Comparison of ENCODE assay signal across 19 cellular contexts in the genomic region with DNA sequence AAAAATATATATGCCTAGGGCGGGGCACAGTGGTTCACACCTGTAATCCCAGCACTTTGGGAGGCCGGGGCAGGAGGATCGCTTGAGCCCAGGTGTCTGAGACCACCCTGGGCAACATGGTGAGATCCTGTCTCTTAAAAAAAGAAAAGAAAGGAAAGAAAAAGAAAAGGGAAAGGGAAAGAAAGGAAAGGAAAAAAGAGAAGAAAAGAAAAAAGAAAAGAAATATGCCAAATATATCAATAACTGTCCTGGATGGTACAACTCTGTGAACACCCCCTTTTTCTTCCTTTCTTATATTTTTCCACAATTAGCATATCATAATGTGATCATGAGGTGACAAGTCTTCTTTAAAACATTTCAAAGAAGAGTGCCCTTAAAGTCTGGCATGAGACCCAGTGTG. TPM values are rescaled to one million over a fixed set of nuclear protein-coding genes. Genes with fewer than 3 reads are reported as not detected.
DNase-seq lines count a peak whose midpoint lies in the region; TF ChIP-seq lines count a peak whose summit lies in the region.
"Had no signal": no experiment of that assay in that cellular context is flagged by ENCODE, and none has a peak within 500 bp of the region (broad histone marks: within the 10 kb centered on the region; RNA-seq: fewer than 3 reads in every experiment).

No MANE protein-coding gene starts in this region.

- no peak for DNase-seq in MCF 10A (ENCODE audit: unreplicated experiment)
- no peak for DNase-seq in breast epithelium (ENCODE audit: low spot score in 2 of 2)
- no peak for DNase-seq in substantia nigra (lab: John Stamatoyannopoulos, UW)
- DNase-seq in T-helper 2 cell treated with Interferon-gamma antibody and Interleukin-4, amounts not matched to agents 5 μg/mL and 100 μg/mL, for 36 hours (ENCODE audit: low spot score): no peak
- no peak for DNase-seq in NCI-H1092 treated with DMSO at 0.1 percent for 48 hours (lab: John Stamatoyannopoulos, UW)
- no peak for DNase-seq in Peyer's patch
- DNase-seq: CD4-positive, alpha-beta memory T cell; DMS79; Kasumi-1; NCI-H1105 treated with DMSO at 0.1 percent for 48 hours; NCI-H1694 treated with DMSO at 0.1 percent for 48 hours; NCI-H2107; NCI-H226; NK-92 treated with Interleukin-12 subunit alpha and Interleukin-12 subunit beta, amount 100 ng/mL, for 24 hours; RPMI8226 had no signal

- no peak for TF ChIP-seq POLR2A in breast epithelium (IDR thresholded peaks at IDR 0.05)
- TF ChIP-seq POLR2A in Peyer's patch (IDR thresholded peaks at IDR 0.05): no peak

- no peaks in the 10 kb centered on the region for H3K36me3 ChIP-seq in breast epithelium
- H3K36me3 ChIP-seq in Peyer's patch: no peaks in the 10 kb centered on the region

- peaks cover 35% of the 10 kb centered on the region for H3K4me1 Mint-ChIP-seq in MCF 10A (ENCODE audit: insufficient read depth, unreplicated experiment)
- H3K4me1 Mint-ChIP-seq in brain: peaks cover 78% of the 10 kb centered on the region
- no peaks in the 10 kb centered on the region for H3K4me1 Mint-ChIP-seq in T-helper 2 cell treated with Interferon-gamma antibody and Interleukin-4, amounts not matched to agents 5 μg/mL and 100 μg/mL, for 36 hours (ENCODE audit: low read depth)
- H3K4me1 Mint-ChIP-seq: CD4-positive, alpha-beta memory T cell had no signal

- CTCF ChIA-PET in MCF 10A (lab: Yijun Ruan, JAX): interaction anchor here (0.5 kb wide), 1 partner anchor 10 kb away, joined by 3 read pairs; no protein-coding TSS in a partner anchor

- H3K27ac Mint-ChIP-seq in MCF 10A (ENCODE audit: low read depth, unreplicated experiment) (peak overlapping the region; percentile 11), brain (peak overlapping the region; percentile 55 to 98 (median 88))
- H3K27ac Mint-ChIP-seq in T-helper 2 cell treated with Interferon-gamma antibody and Interleukin-4, amounts not matched to agents 5 μg/mL and 100 μg/mL, for 36 hours: no peak overlapping the region
- H3K27ac Mint-ChIP-seq: IgD-negative memory B cell had no signal

- BruUV-seq in MCF 10A (replicated peaks; lab: Mats Ljungman, UMichigan): no TSS peak

- H3K27me3 ChIP-seq in breast epithelium (no peaks in the 10 kb centered on the region), layer of hippocampus (ENCODE audit: control insufficient read depth, insufficient read depth, low read length) (no peaks in the 10 kb centered on the region), Peyer's patch (no peaks in the 10 kb centered on the region)

- H3K4me3 Mint-ChIP-seq in MCF 10A (ENCODE audit: unreplicated experiment) (no peak overlapping the region), brain (peak overlapping the region in 1 of 5 experiments; percentile 13)
- no peak overlapping the region for H3K4me3 Mint-ChIP-seq in T-helper 2 cell treated with Interferon-gamma antibody and Interleukin-4, amounts not matched to agents 5 μg/mL and 100 μg/mL, for 36 hours
- H3K4me3 Mint-ChIP-seq: CD4-positive, alpha-beta memory T cell; IgD-negative memory B cell had no signal

- H3K4me1 ChIP-seq in breast epithelium (no peaks in the 10 kb centered on the region), Peyer's patch (peaks cover 0 to 32% (median 2%) of the 10 kb centered on the region in 4 donors)

- H3K27me3 Mint-ChIP-seq in MCF 10A (ENCODE audit: insufficient read depth, unreplicated experiment): no peaks in the 10 kb centered on the region
- H3K27me3 Mint-ChIP-seq in brain: no peaks in the 10 kb centered on the region
- H3K27me3 Mint-ChIP-seq in T-helper 2 cell treated with Interferon-gamma antibody and Interleukin-4, amounts not matched to agents 5 μg/mL and 100 μg/mL, for 36 hours (ENCODE audit: low read depth): no peaks in the 10 kb centered on the region

- TF ChIP-seq CTCF in MCF 10A (IDR thresholded peaks at IDR 0.05; ENCODE audit: unreplicated experiment) (no peak), breast epithelium (IDR thresholded peaks at IDR 0.05) (no peak), brain (conservative IDR thresholded peaks at IDR 0.05) (no peak), Peyer's patch (IDR thresholded peaks at IDR 0.05) (no peak)

- H3K27ac ChIP-seq in breast epithelium (no peak overlapping the region), layer of hippocampus (ENCODE audit: low read depth, low read length) (peak overlapping the region; percentile 89), substantia nigra (ENCODE audit: low read depth, low read length, poor library complexity, severe bottlenecking) (peak overlapping the region; percentile 88), Peyer's patch (no peak overlapping the region)
- H3K27ac ChIP-seq: 22Rv1 had no signal

- H3K9me3 Mint-ChIP-seq in MCF 10A (ENCODE audit: unreplicated experiment) (no peaks in the 10 kb centered on the region), brain (peaks cover 0 to 2% (median 0%) of the 10 kb centered on the region in 5 experiments)
- H3K9me3 Mint-ChIP-seq in T-helper 2 cell treated with Interferon-gamma antibody and Interleukin-4, amounts not matched to agents 5 μg/mL and 100 μg/mL, for 36 hours: no peaks in the 10 kb centered on the region
- H3K9me3 Mint-ChIP-seq: CD4-positive, alpha-beta memory T cell had no signal

- POLR2A ChIA-PET in MCF 10A (lab: Yijun Ruan, JAX): no interaction called here

- H3K9me3 ChIP-seq in breast epithelium (no peaks in the 10 kb centered on the region), Peyer's patch (no peaks in the 10 kb centered on the region)

- H3K4me3 ChIP-seq in breast epithelium: no peak overlapping the region
- H3K4me3 ChIP-seq in Peyer's patch: no peak overlapping the region

- H3K36me3 Mint-ChIP-seq in MCF 10A (ENCODE audit: insufficient read depth, unreplicated experiment): no peaks in the 10 kb centered on the region
- H3K36me3 Mint-ChIP-seq in brain: no peaks in the 10 kb centered on the region
- no peaks in the 10 kb centered on the region for H3K36me3 Mint-ChIP-seq in T-helper 2 cell treated with Interferon-gamma antibody and Interleukin-4, amounts not matched to agents 5 μg/mL and 100 μg/mL, for 36 hours (ENCODE audit: low read depth)
- H3K36me3 Mint-ChIP-seq: CD4-positive, alpha-beta memory T cell; IgD-negative memory B cell had no signal

- intact Hi-C loops in MCF 10A (cut with micrococcal nuclease): no loop called here
- intact Hi-C loops in breast epithelium (cut with DNase I; ENCODE audit: low total_unique reads): no loop called here

RNA-seq across cellular contexts. Expression of a gene that starts 44.8 kb away (rescaled TPM):
- total RNA-seq in MCF 10A (2022) (15.6 and 21.5 TPM in 2 replicates), breast epithelium (10 to 100 TPM; 13.0 to 18.0 (median 14.5) TPM), Peyer's patch (10 to 100 TPM; 10.2 to 45.4 (median 19.2) TPM)
- 97.8 TPM for polyA plus RNA-seq in brain (ENCODE audit: insufficient read depth, low read depth, low replicate concordance)
- polyA plus RNA-seq: CD4-positive, alpha-beta memory T cell; IgD-negative memory B cell had no signal

Comparison
In these comparisons a context has a peak if more than half of its experiments do, and no peak if none do; other contexts are left out.
1. H3K27ac ChIP-seq: peak in layer of hippocampus (single experiment) and substantia nigra (single experiment); none in breast epithelium (0 of 2) and Peyer's patch (0 of 4).